Comparison of ENCODE assay signal across 8 cellular contexts in genomic region chr17:21214015-21214776, GRCh38. TPM values are rescaled to one million over a fixed set of nuclear protein-coding genes. Genes with fewer than 3 reads are reported as not detected.
DNase-seq lines count a peak whose midpoint lies in the region; ATAC-seq and TF ChIP-seq lines count a peak whose summit lies in the region.

TMEM11 (minus strand) TSS chr17:21214161; CDS start chr17:21214152, 9 bp downstream.

- H3K4me1 ChIP-seq in mucosa of stomach (ENCODE audit: control insufficient read depth, insufficient read depth, low read length): peaks cover 38% of the 10 kb centered on the region

- H3K9me3 Mint-ChIP-seq in activated T-cell treated with anti-CD3 and anti-CD28 coated beads, Interleukin-2, amount 50 U/mL, for 24 hours: no peaks in the 10 kb centered on the region

- DNase-seq in DMS79 (lab: John Stamatoyannopoulos, UW): peak; percentile 75
- peak; percentile 96 for DNase-seq in KBM-7
- DNase-seq in activated T-cell treated with anti-CD3 and anti-CD28 coated beads, Interleukin-2, amount 50 U/mL, for 24 hours: peak; percentile 97
- peak; percentile 96 to 98 for DNase-seq in erythroblast (lab: John Stamatoyannopoulos, UW)
- DNase-seq in stimulated activated CD8-positive, alpha-beta memory T cell treated with anti-CD3 and anti-CD28 coated beads, Interleukin-4, amount 100 ng/mL, for 48 hours: peak; percentile 95

- H3K36me3 ChIP-seq in mucosa of stomach (ENCODE audit: control insufficient read depth, insufficient read depth, low read length): peaks cover 4% of the 10 kb centered on the region

- peak; percentile 71 for TF ChIP-seq POLR2A in erythroblast (IDR thresholded peaks at IDR 0.05; ENCODE audit: low read length)

- peak within 1 kb of the TSS; percentile 96 for H3K27ac Mint-ChIP-seq in activated T-cell treated with anti-CD3 and anti-CD28 coated beads, Interleukin-2, amount 50 U/mL, for 24 hours

- peaks cover 89% of the 10 kb centered on the region for H3K36me3 Mint-ChIP-seq in activated T-cell treated with anti-CD3 and anti-CD28 coated beads, Interleukin-2, amount 50 U/mL, for 24 hours (ENCODE audit: low read depth)

- H3K9ac ChIP-seq in mucosa of stomach (ENCODE audit: low read length): peak within 1 kb of the TSS; percentile 95

- peaks cover 74% of the 10 kb centered on the region for H3K4me1 Mint-ChIP-seq in activated T-cell treated with anti-CD3 and anti-CD28 coated beads, Interleukin-2, amount 50 U/mL, for 24 hours (ENCODE audit: low read depth)

- H3K27me3 Mint-ChIP-seq in activated T-cell treated with anti-CD3 and anti-CD28 coated beads, Interleukin-2, amount 50 U/mL, for 24 hours: no peaks in the 10 kb centered on the region

- H3K9me3 ChIP-seq in mucosa of stomach (ENCODE audit: control insufficient read depth, low read length): no peaks in the 10 kb centered on the region

- H3K4me3 ChIP-seq in mucosa of stomach (ENCODE audit: low read length): peak within 1 kb of the TSS; percentile 85

- peak within 1 kb of the TSS; percentile 96 for H3K4me3 Mint-ChIP-seq in activated T-cell treated with anti-CD3 and anti-CD28 coated beads, Interleukin-2, amount 50 U/mL, for 24 hours

- H3K27me3 ChIP-seq in mucosa of stomach (ENCODE audit: control insufficient read depth, insufficient read depth, low read length): no peaks in the 10 kb centered on the region

- ATAC-seq in GM21723 (IDR thresholded peaks at IDR 0.05; ENCODE audit: unreplicated experiment): peak; percentile 89

- in situ Hi-C loops in KBM-7 (cut with MboI; ENCODE audit: low pct_unique_long_range_greater_than_20kb, low sequenced_read_pairs): no loop called here

TF ChIP-seq in PFSK-1, 5 proteins besides CTCF, POLR2A, EP300 and RAD21:
- TF ChIP-seq POLR2AphosphoS5 (IDR thresholded peaks at IDR 0.05; ENCODE audit: low read depth, low read length): peak; percentile 84
- TF ChIP-seq FOXP2 (optimal IDR thresholded peaks at IDR 0.05; ENCODE audit: borderline replicate concordance, extremely low read depth, extremely low read length, insufficient read depth): peak; percentile 40
- 0 out of 4 replicates have a peak, but pooled peaks of 1 of the 2 experiments have one; percentile 20 for TF ChIP-seq REST (IDR thresholded peaks at IDR 0.05; ENCODE audit: insufficient read depth in 1 of 2, low read depth in 2 of 2, low read length in 2 of 2)
- TF ChIP-seq TAF1 (IDR thresholded peaks at IDR 0.05; ENCODE audit: borderline replicate concordance, insufficient read depth, low read length): peak; percentile 93
- peak; percentile 13; the same call in 1 of the 2 replicates for TF ChIP-seq SIN3A (IDR thresholded peaks at IDR 0.05; ENCODE audit: borderline replicate concordance, insufficient read depth, low read length)

RNA-seq across cellular contexts. Expression of gene TMEM11, which starts in this region (rescaled TPM):
- 72.1 TPM for polyA plus RNA-seq in PFSK-1 (2012; ENCODE audit: insufficient read length, low read depth)

Comparison
In these comparisons a context has a peak if more than half of its experiments do, and no peak if none do; other contexts are left out.
1. Peak in every context shown above with its lines: DNase-seq, ATAC-seq and H3K4me3 ChIP-seq.